In genomic region chr2:225103737-225104141, GRCh38 we compare ENCODE assay signal across 14 cellular contexts.
DNase-seq lines count a peak whose midpoint lies in the region; ATAC-seq, FAIRE-seq and TF ChIP-seq lines count a peak whose summit lies in the region.
"Had no signal": no experiment of that assay in that cellular context is flagged by ENCODE, and none has a peak within 500 bp of the region (broad histone marks: within the 10 kb centered on the region; RNA-seq: fewer than 3 reads in every experiment).

No MANE protein-coding gene starts in this region.

- no peaks in the 10 kb centered on the region for H3K27me3 ChIP-seq in brain microvascular endothelial cell (replicated peaks)
- H3K27me3 ChIP-seq in keratinocyte (ENCODE audit: control insufficient read depth, extremely low read depth, insufficient read depth, low read length) = no peaks in the 10 kb centered on the region

- no peaks in the 10 kb centered on the region for H3K79me2 ChIP-seq in keratinocyte (ENCODE audit: control insufficient read depth, insufficient read depth, low read length)

- FAIRE-seq in keratinocyte (lab: Jason Lieb, UNC) = peak; percentile 17
- FAIRE-seq in GM12891 (lab: Jason Lieb, UNC) = no peak
- FAIRE-seq: pancreas had no signal

- in situ Hi-C loops in brain microvascular endothelial cell (cut with HindIII; ENCODE audit: low pct_ligation_motif_present, low sequenced_read_pairs) = no loop called here

- H3K4me3 ChIP-seq in brain microvascular endothelial cell (ENCODE audit: low read depth, low read length) (no peak overlapping the region), keratinocyte (ENCODE audit: control insufficient read depth in 2 of 3, extremely low read depth in 1 of 3, insufficient read depth in 2 of 3, low read depth in 1 of 3, low read length in 3 of 3) (no peak overlapping the region)
- H3K4me3 ChIP-seq: pancreas had no signal

- DNase-seq in AG08395 (ENCODE audit: low spot score) (peak; percentile 44), HS-5 (ENCODE audit: low read depth) (peak; percentile 84), brain microvascular endothelial cell (peak; percentile 70), keratinocyte (ENCODE audit: low read depth, low spot score) (no peak), GM12891 (ENCODE audit: insufficient read length, low spot score) (no peak), RKO (ENCODE audit: low spot score) (no peak)
- DNase-seq: activated T-cell treated with anti-CD3 and anti-CD28 coated beads, Interleukin-2, amount 50 U/mL, for 1 hour; cortex of kidney; DMS53; NCI-H1105 treated with DMSO at 0.1 percent for 48 hours; pancreas; T-cell had no signal

- peak overlapping the region; percentile 84 for H3K27ac ChIP-seq in brain microvascular endothelial cell
- no peak overlapping the region for H3K27ac ChIP-seq in keratinocyte (ENCODE audit: control insufficient read depth, insufficient read depth, low read length)
- H3K27ac ChIP-seq: pancreas had no signal

- no peak for ATAC-seq in GM21390 (IDR thresholded peaks at IDR 0.05; ENCODE audit: unreplicated experiment)
- ATAC-seq in HG03354 (IDR thresholded peaks at IDR 0.05; ENCODE audit: poor library complexity, severe bottlenecking, unreplicated experiment) = no peak
- ATAC-seq: pancreas, T-cell had no signal

- no peaks in the 10 kb centered on the region for H3K9me3 ChIP-seq in keratinocyte (ENCODE audit: control insufficient read depth, low read depth, low read length)
- H3K9me3 ChIP-seq: pancreas had no signal

- no peaks in the 10 kb centered on the region for H3K9me1 ChIP-seq in keratinocyte (ENCODE audit: control insufficient read depth, extremely low read depth, insufficient read depth, low read length)

- no peak for TF ChIP-seq CTCF in brain microvascular endothelial cell (IDR thresholded peaks at IDR 0.05; ENCODE audit: low read depth, low read length, missing control alignments)
- TF ChIP-seq CTCF in keratinocyte (optimal IDR thresholded peaks at IDR 0.05 in 1 of 3, IDR thresholded peaks at IDR 0.05 in 1 of 3, conservative IDR thresholded peaks at IDR 0.05 in 1 of 3; ENCODE audit: extremely low read depth in 1 of 3, insufficient read depth in 2 of 3, low read length in 3 of 3) = no peak

- H3K9ac ChIP-seq in keratinocyte (ENCODE audit: control insufficient read depth, extremely low read depth, insufficient read depth, low read length) = no peak overlapping the region

- no peaks in the 10 kb centered on the region for H4K20me1 ChIP-seq in keratinocyte (ENCODE audit: control insufficient read depth, extremely low read depth, insufficient read depth, low read length)

- TF ChIP-seq POLR2A in GM12891 (IDR thresholded peaks at IDR 0.05; ENCODE audit: low read depth, low read length) = no peak

- H3K4me1 ChIP-seq in keratinocyte (ENCODE audit: control insufficient read depth, extremely low read depth, insufficient read depth, low read length) = peaks cover 18% of the 10 kb centered on the region
- H3K4me1 ChIP-seq: pancreas had no signal

- dilution Hi-C loops in keratinocyte (cut with MboI; ENCODE audit: extremely low pct_ligation_motif_present, low sequenced_read_pairs) = no loop called here

- no peak overlapping the region for H3K4me2 ChIP-seq in keratinocyte (ENCODE audit: control insufficient read depth, extremely low read depth, insufficient read depth, low read depth, low read length)

- no peak overlapping the region for H2AFZ ChIP-seq in keratinocyte (ENCODE audit: control insufficient read depth, low read length)

- H3K36me3 ChIP-seq in brain microvascular endothelial cell (replicated peaks) = no peaks in the 10 kb centered on the region
- H3K36me3 ChIP-seq in keratinocyte (ENCODE audit: control insufficient read depth in 2 of 2, extremely low read depth in 1 of 2, insufficient read depth in 2 of 2, low read length in 2 of 2) = no peaks in the 10 kb centered on the region
- H3K36me3 ChIP-seq: pancreas had no signal

TF ChIP-seq in GM12891, 5 proteins besides CTCF, POLR2A, EP300 and RAD21:
- TF ChIP-seq POLR2AphosphoS5 (IDR thresholded peaks at IDR 0.05; ENCODE audit: low read depth, low read length) (no peak), TAF1 (IDR thresholded peaks at IDR 0.05; ENCODE audit: low read depth, low read length) (no peak), POU2F2 (IDR thresholded peaks at IDR 0.05; ENCODE audit: low read depth, low read length) (no peak), PAX5 (IDR thresholded peaks at IDR 0.05; ENCODE audit: insufficient read depth, low read length, severe bottlenecking) (no peak), SPI1 (IDR thresholded peaks at IDR 0.05; ENCODE audit: low read depth, low read length) (no peak)

Comparison
In these comparisons a context has a peak if more than half of its experiments do, and no peak if none do; other contexts are left out.
1. DNase-seq: peak in AG08395 (single experiment), HS-5 (single experiment) and brain microvascular endothelial cell (single experiment); none in keratinocyte (single experiment), GM12891 (single experiment) and RKO (single experiment).